Comparison of ENCODE assay signal across 8 cellular contexts in the genomic region with DNA sequence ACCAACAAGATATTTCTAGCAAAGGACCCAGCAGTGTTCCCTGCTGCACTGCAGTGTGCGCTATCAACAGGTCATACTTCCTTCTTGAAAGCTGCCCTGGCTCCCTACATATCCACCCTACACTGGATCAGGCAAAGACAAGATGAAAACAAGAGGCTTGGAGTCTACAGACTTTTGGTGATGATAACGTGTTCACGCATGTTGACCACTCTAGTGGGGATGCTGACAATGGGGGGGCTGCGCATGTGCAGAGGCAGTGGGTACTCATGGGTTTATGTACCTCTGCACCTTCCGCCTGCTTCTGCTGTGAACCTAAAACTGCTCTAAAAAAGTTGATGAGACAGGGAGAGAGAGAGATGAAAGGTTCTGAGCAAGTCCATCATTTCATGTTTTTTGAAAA. TPM values are rescaled to one million over a fixed set of nuclear protein-coding genes. Genes with fewer than 3 reads are reported as not detected.
A peak's percentile ranks its signal among the peaks of the same experiment; 100 is the strongest.
DNase-seq lines count a peak whose midpoint lies in the region; ATAC-seq and TF ChIP-seq lines count a peak whose summit lies in the region.

No MANE protein-coding gene starts in this region.

- no peak for TF ChIP-seq CTCF in psoas muscle (IDR thresholded peaks at IDR 0.05)

- H3K27ac ChIP-seq in GM23248 (peak overlapping the region; percentile 94), SK-N-MC (peak overlapping the region; percentile 98), epithelial cell of prostate (peak overlapping the region; percentile 98), psoas muscle (peak overlapping the region; percentile 100)

- peak overlapping the region; percentile 40 for H3K9ac ChIP-seq in GM23248
- no peak overlapping the region for H3K9ac ChIP-seq in SK-N-MC (ENCODE audit: insufficient read length)

- H3K4me1 ChIP-seq in GM23248 (ENCODE audit: insufficient read depth) (peaks cover 78% of the 10 kb centered on the region), psoas muscle (peaks cover 54% of the 10 kb centered on the region)

- H3K36me3 ChIP-seq in GM23248 (ENCODE audit: low read depth) (peaks cover 88% of the 10 kb centered on the region), SK-N-MC (ENCODE audit: insufficient read depth, low read length) (peaks cover 96% of the 10 kb centered on the region), psoas muscle (ENCODE audit: insufficient read depth in 1 of 2, low read depth in 1 of 2) (peaks cover 10 to 86% of the 10 kb centered on the region in 2 donors)

- peaks cover 92% of the 10 kb centered on the region for H3F3A ChIP-seq in GM23248 (ENCODE audit: insufficient read depth)

- H3K9me3 ChIP-seq in GM23248 (ENCODE audit: low read depth) (no peaks in the 10 kb centered on the region), SK-N-MC (ENCODE audit: low read depth, low read length) (no peaks in the 10 kb centered on the region), psoas muscle (no peaks in the 10 kb centered on the region)

- H3K27me3 ChIP-seq in GM23248 (replicated peaks; ENCODE audit: insufficient read depth) (no peaks in the 10 kb centered on the region), psoas muscle (ENCODE audit: insufficient read depth in 3 of 3, low read length in 2 of 3) (no peaks in the 10 kb centered on the region)

- H2AFZ ChIP-seq in GM23248: no peak overlapping the region

- H4K20me1 ChIP-seq in GM23248 (ENCODE audit: insufficient read depth): peaks cover 59% of the 10 kb centered on the region

- H3K4me3 ChIP-seq in GM23248 (peak overlapping the region; percentile 30), SK-N-MC (peak overlapping the region; percentile 74), psoas muscle (peak overlapping the region; percentile 28)

- peaks cover 95% of the 10 kb centered on the region for H3K79me2 ChIP-seq in GM23248 (ENCODE audit: insufficient read depth)

- no peaks in the 10 kb centered on the region for H3K9me2 ChIP-seq in GM23248 (ENCODE audit: insufficient read depth)

- DNase-seq in GM23248 (no peak), SK-N-MC (ENCODE audit: low read depth, low spot score) (no peak), epithelial cell of prostate (ENCODE audit: low read depth, low spot score) (no peak), psoas muscle (no peak), NCI-H2107 treated with DMSO at 0.1 percent for 48 hours (lab: John Stamatoyannopoulos, UW; ENCODE audit: unreplicated experiment) (no peak), NCI-H69 (lab: John Stamatoyannopoulos, UW) (no peak), islet precursor cell (no peak), activated gamma-delta T cell treated with Interleukin-2 at 50 U/mL for 16 hours (no peak)

- no peak for ATAC-seq in psoas muscle

- peak overlapping the region; percentile 60 for H3K4me2 ChIP-seq in GM23248 (ENCODE audit: unreplicated experiment)

- intact Hi-C loops in psoas muscle (cut with DNase I): no loop called here

- 87 to 90% methylated on average over 5 of the region's 5 CpGs for WGBS in GM23248 (ENCODE audit: low coverage in 1 of 2, low lambda C conversion rate in 2 of 2, missing lambda C conversion rate in 2 of 2), 2 experiments
- WGBS in psoas muscle, 3 donors: 92 to 93% (median 93%) methylated on average over 5 of the region's 5 CpGs

- in situ Hi-C loops in GM23248 (cut with MboI): no loop called here

RNA-seq across cellular contexts. Expression of a gene that starts 5.5 kb away (rescaled TPM):
- 1,781 and 2,185 TPM in 2 replicates for total RNA-seq in GM23248 (2014; rRNA removed; shearing (Covaris generic))
- polyA plus RNA-seq in GM23248 (2016; fragmentation: Nextera tagmentation; extraction: Ambion mirVana) (2,304 and 2,417 TPM in 2 replicates), psoas muscle (100 to 1,000 TPM in 2 of 3 donors, 10 to 100 TPM in 1; 83.8 to 489 (median 190) TPM)
- 100 to 1,000 TPM; 110 to 364 (median 217) TPM for total RNA-seq in psoas muscle

RNA-seq across cellular contexts. Expression of a gene that starts 55.6 kb away (rescaled TPM):
- total RNA-seq in GM23248 (2014; rRNA removed; shearing (Covaris generic)): 9.5 and 26.0 TPM in 2 replicates
- polyA plus RNA-seq in GM23248 (2016; fragmentation: Nextera tagmentation; extraction: Ambion mirVana) (20.3 and 26.2 TPM in 2 replicates), psoas muscle (100 to 1,000 TPM in 1 of 3 donors, 10 to 100 TPM in 2; 38.8 to 130 (median 49.8) TPM)
- 100 to 1,000 TPM in 2 of 4 donors, 10 to 100 TPM in 2; 56.7 to 308 (median 165) TPM for total RNA-seq in psoas muscle
